In genomic region chr15:58546635-58547627, GRCh38 we compare ENCODE assay signal across 1 cellular context.
TF ChIP-seq lines count a peak whose summit lies in the region.

No MANE protein-coding gene starts in this region.

TF ChIP-seq in K562, 482 proteins besides CTCF, POLR2A, EP300 and RAD21 (continued from another document and continues in another):
- TF ChIP-seq, protein P1, sequence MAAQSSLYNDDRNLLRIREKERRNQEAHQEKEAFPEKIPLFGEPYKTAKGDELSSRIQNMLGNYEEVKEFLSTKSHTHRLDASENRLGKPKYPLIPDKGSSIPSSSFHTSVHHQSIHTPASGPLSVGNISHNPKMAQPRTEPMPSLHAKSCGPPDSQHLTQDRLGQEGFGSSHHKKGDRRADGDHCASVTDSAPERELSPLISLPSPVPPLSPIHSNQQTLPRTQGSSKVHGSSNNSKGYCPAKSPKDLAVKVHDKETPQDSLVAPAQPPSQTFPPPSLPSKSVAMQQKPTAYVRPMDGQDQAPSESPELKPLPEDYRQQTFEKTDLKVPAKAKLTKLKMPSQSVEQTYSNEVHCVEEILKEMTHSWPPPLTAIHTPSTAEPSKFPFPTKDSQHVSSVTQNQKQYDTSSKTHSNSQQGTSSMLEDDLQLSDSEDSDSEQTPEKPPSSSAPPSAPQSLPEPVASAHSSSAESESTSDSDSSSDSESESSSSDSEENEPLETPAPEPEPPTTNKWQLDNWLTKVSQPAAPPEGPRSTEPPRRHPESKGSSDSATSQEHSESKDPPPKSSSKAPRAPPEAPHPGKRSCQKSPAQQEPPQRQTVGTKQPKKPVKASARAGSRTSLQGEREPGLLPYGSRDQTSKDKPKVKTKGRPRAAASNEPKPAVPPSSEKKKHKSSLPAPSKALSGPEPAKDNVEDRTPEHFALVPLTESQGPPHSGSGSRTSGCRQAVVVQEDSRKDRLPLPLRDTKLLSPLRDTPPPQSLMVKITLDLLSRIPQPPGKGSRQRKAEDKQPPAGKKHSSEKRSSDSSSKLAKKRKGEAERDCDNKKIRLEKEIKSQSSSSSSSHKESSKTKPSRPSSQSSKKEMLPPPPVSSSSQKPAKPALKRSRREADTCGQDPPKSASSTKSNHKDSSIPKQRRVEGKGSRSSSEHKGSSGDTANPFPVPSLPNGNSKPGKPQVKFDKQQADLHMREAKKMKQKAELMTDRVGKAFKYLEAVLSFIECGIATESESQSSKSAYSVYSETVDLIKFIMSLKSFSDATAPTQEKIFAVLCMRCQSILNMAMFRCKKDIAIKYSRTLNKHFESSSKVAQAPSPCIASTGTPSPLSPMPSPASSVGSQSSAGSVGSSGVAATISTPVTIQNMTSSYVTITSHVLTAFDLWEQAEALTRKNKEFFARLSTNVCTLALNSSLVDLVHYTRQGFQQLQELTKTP (IDR thresholded peaks at IDR 0.05; ENCODE audit: low read depth in 1 of 2, partially characterized antibody in 2 of 2), result peak; percentile 64 to 72
- TF ChIP-seq ZEB2 (IDR thresholded peaks at IDR 0.05) (peak; percentile 74), NEUROD1 (IDR thresholded peaks at IDR 0.05; ENCODE audit: borderline replicate concordance, low read depth, low read length, partially characterized antibody) (peak; percentile 54), MNT (conservative IDR thresholded peaks at IDR 0.05) (0 out of 4 replicates have a peak, but pooled peaks of 1 of the 2 experiments have one; percentile 22), GATA2 (CRISPR knock-in tag; IDR thresholded peaks at IDR 0.05) (0 out of 2 replicates have a peak, but pooled peaks have one; percentile 27), EP400 (IDR thresholded peaks at IDR 0.05) (peak; percentile 69), MYNN (IDR thresholded peaks at IDR 0.05) (0 out of 2 replicates have a peak, but pooled peaks have one; percentile 66), MYNN (CRISPR knock-in tag; IDR thresholded peaks at IDR 0.05) (no peak), TRIM24 (IDR thresholded peaks at IDR 0.05) (peak; percentile 37 to 87; a peak in 3 of 4 replicates), USF2 (CRISPR knock-in tag; IDR thresholded peaks at IDR 0.05) (no peak), BRCA1 (IDR thresholded peaks at IDR 0.05) (no peak), BRCA1 (CRISPR knock-in tag; IDR thresholded peaks at IDR 0.05) (no peak), TSC22D4 (tag; IDR thresholded peaks at IDR 0.05) (no peak), TCF3 (CRISPR knock-in tag; IDR thresholded peaks at IDR 0.05) (peak; percentile 71), TBL1XR1 (IDR thresholded peaks at IDR 0.05; ENCODE audit: low read length in 2 of 2) (peak; percentile 37 to 72; a peak in 2 of 4 replicates), NCOA1 (IDR thresholded peaks at IDR 0.05; ENCODE audit: low read depth) (peak; percentile 45; the same call in 1 of the 2 replicates), TFE3 (CRISPR knock-in tag; IDR thresholded peaks at IDR 0.05) (no peak), MLLT1 (IDR thresholded peaks at IDR 0.05) (peak in 1 of 2 experiments; percentile 50; a peak in 1 of 4 replicates), TFAP4 (CRISPR knock-in tag; IDR thresholded peaks at IDR 0.05; ENCODE audit: borderline replicate concordance) (peak; percentile 85), ZNF766 (CRISPR knock-in tag; conservative IDR thresholded peaks at IDR 0.05) (peak; percentile 83), NFIC (IDR thresholded peaks at IDR 0.05) (peak; percentile 97), NR2C1 (IDR thresholded peaks at IDR 0.05) (peak; percentile 73; the same call in 1 of the 2 replicates), NR2C1 (tag; IDR thresholded peaks at IDR 0.05) (peak; percentile 62), NFYB (IDR thresholded peaks at IDR 0.05; ENCODE audit: extremely low read depth, insufficient read length) (peak; percentile 27), MTA1 (IDR thresholded peaks at IDR 0.05; ENCODE audit: borderline replicate concordance) (peak; percentile 48; the same call in 1 of the 2 replicates), ZNF589 (CRISPR knock-in tag; IDR thresholded peaks at IDR 0.05; ENCODE audit: low read depth) (0 out of 2 replicates have a peak, but pooled peaks have one; percentile 24), BRD9 (IDR thresholded peaks at IDR 0.05; ENCODE audit: low read depth, partially characterized antibody) (peak; percentile 66), FOXA3 (CRISPR knock-in tag; conservative IDR thresholded peaks at IDR 0.05 in 1 of 2, IDR thresholded peaks at IDR 0.05 in 1 of 2) (0 out of 4 replicates have a peak, but pooled peaks of 1 of the 2 experiments have one; percentile 51), NR2C2 (CRISPR knock-in tag; IDR thresholded peaks at IDR 0.05) (no peak), NR2C2 (tag; IDR thresholded peaks at IDR 0.05) (peak; percentile 91)
- TF ChIP-seq, protein P2, sequence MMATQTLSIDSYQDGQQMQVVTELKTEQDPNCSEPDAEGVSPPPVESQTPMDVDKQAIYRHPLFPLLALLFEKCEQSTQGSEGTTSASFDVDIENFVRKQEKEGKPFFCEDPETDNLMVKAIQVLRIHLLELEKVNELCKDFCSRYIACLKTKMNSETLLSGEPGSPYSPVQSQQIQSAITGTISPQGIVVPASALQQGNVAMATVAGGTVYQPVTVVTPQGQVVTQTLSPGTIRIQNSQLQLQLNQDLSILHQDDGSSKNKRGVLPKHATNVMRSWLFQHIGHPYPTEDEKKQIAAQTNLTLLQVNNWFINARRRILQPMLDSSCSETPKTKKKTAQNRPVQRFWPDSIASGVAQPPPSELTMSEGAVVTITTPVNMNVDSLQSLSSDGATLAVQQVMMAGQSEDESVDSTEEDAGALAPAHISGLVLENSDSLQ (IDR thresholded peaks at IDR 0.05), result peak; percentile 83
- TF ChIP-seq, protein P3, sequence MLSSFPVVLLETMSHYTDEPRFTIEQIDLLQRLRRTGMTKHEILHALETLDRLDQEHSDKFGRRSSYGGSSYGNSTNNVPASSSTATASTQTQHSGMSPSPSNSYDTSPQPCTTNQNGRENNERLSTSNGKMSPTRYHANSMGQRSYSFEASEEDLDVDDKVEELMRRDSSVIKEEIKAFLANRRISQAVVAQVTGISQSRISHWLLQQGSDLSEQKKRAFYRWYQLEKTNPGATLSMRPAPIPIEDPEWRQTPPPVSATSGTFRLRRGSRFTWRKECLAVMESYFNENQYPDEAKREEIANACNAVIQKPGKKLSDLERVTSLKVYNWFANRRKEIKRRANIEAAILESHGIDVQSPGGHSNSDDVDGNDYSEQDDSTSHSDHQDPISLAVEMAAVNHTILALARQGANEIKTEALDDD (IDR thresholded peaks at IDR 0.05), result peak; percentile 19; the same call in 1 of the 2 replicates
- TF ChIP-seq, protein P4, sequence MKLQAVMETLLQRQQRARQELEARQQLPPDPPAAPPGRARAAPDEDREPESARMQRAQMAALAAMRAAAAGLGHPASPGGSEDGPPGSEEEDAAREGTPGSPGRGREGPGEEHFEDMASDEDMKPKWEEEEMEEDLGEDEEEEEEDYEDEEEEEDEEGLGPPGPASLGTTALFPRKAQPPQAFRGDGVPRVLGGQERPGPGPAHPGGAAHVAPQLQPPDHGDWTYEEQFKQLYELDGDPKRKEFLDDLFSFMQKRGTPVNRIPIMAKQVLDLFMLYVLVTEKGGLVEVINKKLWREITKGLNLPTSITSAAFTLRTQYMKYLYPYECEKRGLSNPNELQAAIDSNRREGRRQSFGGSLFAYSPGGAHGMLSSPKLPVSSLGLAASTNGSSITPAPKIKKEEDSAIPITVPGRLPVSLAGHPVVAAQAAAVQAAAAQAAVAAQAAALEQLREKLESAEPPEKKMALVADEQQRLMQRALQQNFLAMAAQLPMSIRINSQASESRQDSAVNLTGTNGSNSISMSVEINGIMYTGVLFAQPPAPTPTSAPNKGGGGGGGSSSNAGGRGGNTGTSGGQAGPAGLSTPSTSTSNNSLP (IDR thresholded peaks at IDR 0.05; ENCODE audit: borderline replicate concordance, low read depth, low read length), result peak; percentile 72; the same call in 1 of the 2 replicates
- TF ChIP-seq, protein P5, sequence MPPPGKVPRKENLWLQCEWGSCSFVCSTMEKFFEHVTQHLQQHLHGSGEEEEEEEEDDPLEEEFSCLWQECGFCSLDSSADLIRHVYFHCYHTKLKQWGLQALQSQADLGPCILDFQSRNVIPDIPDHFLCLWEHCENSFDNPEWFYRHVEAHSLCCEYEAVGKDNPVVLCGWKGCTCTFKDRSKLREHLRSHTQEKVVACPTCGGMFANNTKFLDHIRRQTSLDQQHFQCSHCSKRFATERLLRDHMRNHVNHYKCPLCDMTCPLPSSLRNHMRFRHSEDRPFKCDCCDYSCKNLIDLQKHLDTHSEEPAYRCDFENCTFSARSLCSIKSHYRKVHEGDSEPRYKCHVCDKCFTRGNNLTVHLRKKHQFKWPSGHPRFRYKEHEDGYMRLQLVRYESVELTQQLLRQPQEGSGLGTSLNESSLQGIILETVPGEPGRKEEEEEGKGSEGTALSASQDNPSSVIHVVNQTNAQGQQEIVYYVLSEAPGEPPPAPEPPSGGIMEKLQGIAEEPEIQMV (tag; conservative IDR thresholded peaks at IDR 0.05; ENCODE audit: low read depth), result peak; percentile 38; the same call in 1 of the 2 replicates
- TF ChIP-seq, protein P6, sequence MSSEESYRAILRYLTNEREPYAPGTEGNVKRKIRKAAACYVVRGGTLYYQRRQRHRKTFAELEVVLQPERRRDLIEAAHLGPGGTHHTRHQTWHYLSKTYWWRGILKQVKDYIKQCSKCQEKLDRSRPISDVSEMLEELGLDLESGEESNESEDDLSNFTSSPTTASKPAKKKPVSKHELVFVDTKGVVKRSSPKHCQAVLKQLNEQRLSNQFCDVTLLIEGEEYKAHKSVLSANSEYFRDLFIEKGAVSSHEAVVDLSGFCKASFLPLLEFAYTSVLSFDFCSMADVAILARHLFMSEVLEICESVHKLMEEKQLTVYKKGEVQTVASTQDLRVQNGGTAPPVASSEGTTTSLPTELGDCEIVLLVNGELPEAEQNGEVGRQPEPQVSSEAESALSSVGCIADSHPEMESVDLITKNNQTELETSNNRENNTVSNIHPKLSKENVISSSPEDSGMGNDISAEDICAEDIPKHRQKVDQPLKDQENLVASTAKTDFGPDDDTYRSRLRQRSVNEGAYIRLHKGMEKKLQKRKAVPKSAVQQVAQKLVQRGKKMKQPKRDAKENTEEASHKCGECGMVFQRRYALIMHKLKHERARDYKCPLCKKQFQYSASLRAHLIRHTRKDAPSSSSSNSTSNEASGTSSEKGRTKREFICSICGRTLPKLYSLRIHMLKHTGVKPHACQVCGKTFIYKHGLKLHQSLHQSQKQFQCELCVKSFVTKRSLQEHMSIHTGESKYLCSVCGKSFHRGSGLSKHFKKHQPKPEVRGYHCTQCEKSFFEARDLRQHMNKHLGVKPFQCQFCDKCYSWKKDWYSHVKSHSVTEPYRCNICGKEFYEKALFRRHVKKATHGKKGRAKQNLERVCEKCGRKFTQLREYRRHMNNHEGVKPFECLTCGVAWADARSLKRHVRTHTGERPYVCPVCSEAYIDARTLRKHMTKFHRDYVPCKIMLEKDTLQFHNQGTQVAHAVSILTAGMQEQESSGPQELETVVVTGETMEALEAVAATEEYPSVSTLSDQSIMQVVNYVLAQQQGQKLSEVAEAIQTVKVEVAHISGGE (CRISPR knock-in tag; IDR thresholded peaks at IDR 0.05), result peak in 1 of 3 experiments; percentile 38; a peak in 1 of 6 replicates
